Comparison of ENCODE assay signal across 1 cellular context in genomic region chr6:149938571-149939462, GRCh38.
TF ChIP-seq lines count a peak whose summit lies in the region.

No MANE protein-coding gene starts in this region.

TF ChIP-seq in A549, 52 proteins besides CTCF, POLR2A, EP300 and RAD21 (continued from another document):
- no peak for TF ChIP-seq JUN (IDR thresholded peaks at IDR 0.05)
